Comparison of ENCODE assay signal across 1 cellular context in the genomic region with DNA sequence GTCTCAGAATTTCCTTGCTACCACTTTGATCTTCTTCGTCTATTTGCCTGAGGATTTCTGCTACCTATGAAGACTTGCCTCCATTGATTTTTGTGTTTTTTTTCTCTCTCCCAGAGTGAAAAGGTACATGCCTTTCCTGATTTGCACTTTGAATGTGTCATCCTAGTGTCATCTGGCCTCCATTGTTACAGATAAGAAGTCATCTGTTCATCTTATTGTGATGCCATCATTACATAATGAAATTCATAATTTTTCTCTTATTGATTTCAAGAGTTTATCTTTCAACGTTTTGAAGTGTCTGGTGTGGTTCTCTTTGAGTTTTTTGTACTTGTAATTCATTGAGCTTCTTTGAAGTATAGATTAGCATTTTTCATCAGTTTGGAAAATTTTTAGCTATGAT.
TF ChIP-seq lines count a peak whose summit lies in the region.

No MANE protein-coding gene starts in this region.

TF ChIP-seq in HepG2, 621 proteins besides CTCF, POLR2A, EP300 and RAD21 (continued from another document):
- TF ChIP-seq, protein P1, sequence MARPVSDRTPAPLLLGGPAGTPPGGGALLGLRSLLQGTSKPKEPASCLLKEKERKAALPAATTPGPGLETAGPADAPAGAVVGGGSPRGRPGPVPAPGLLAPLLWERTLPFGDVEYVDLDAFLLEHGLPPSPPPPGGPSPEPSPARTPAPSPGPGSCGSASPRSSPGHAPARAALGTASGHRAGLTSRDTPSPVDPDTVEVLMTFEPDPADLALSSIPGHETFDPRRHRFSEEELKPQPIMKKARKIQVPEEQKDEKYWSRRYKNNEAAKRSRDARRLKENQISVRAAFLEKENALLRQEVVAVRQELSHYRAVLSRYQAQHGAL (CRISPR knock-in tag; IDR thresholded peaks at IDR 0.05; ENCODE audit: not compliant biosample characterization) = no peak
